ENCODE assay signal across 8 cellular contexts in genomic region chr9:127388037-127388855, GRCh38. TPM values are rescaled to one million over a fixed set of nuclear protein-coding genes. Genes with fewer than 3 reads are reported as not detected.
DNase-seq lines count a peak whose midpoint lies in the region; ATAC-seq, FAIRE-seq and TF ChIP-seq lines count a peak whose summit lies in the region.

No MANE protein-coding gene starts in this region.

- intact Hi-C loops in right cardiac atrium (cut with DNase I) (no loop called here), kidney (cut with DNase I) (no loop called here)

- WGBS in right cardiac atrium: 58% methylated on average over 10 of the region's 10 CpGs

- DNase-seq in RPMI7951 (ENCODE audit: low read depth) (peak; percentile 98), right cardiac atrium (peak in 1 of 3 donors; percentile 67), NCI-H2171 treated with DMSO at 0.1 percent for 48 hours (lab: John Stamatoyannopoulos, UW) (no peak), kidney (no peak)
- peak; percentile 20 to 73 (median 60) for DNase-seq in activated naive CD4-positive, alpha-beta T cell (lab: John Stamatoyannopoulos, UW)
- peak; percentile 66 for DNase-seq in stimulated activated CD4-positive, alpha-beta T cell treated with anti-CD3 and anti-CD28 coated beads, Interleukin-2, amount 100 ng/mL, for 48 hours

- peaks cover 0 to 3% of the 10 kb centered on the region in 2 donors for H3K36me3 ChIP-seq in kidney (ENCODE audit: control insufficient read depth in 1 of 2, insufficient read depth in 2 of 2, low read length in 2 of 2)

- H3K9ac ChIP-seq in kidney (ENCODE audit: low read length in 2 of 2): no peak overlapping the region

- H3K4me1 ChIP-seq in right cardiac atrium (ENCODE audit: control insufficient read depth, insufficient read depth, low read length) (no peaks in the 10 kb centered on the region), kidney (ENCODE audit: control insufficient read depth in 1 of 2, insufficient read depth in 1 of 2, low read depth in 1 of 2, low read length in 2 of 2) (no peaks in the 10 kb centered on the region)

- H3K4me3 ChIP-seq in right cardiac atrium (ENCODE audit: low read length): no peak overlapping the region
- no peak overlapping the region for H3K4me3 ChIP-seq in kidney (ENCODE audit: low read length in 2 of 2)

- H3K27ac ChIP-seq in right cardiac atrium (ENCODE audit: low read length) (no peak overlapping the region), kidney (ENCODE audit: low read depth in 2 of 2, low read length in 2 of 2) (no peak overlapping the region)

- peak; percentile 69 for ATAC-seq in GM18508 (IDR thresholded peaks at IDR 0.05; ENCODE audit: insufficient read depth, unreplicated experiment)
- peak; percentile 85 for ATAC-seq in HG02981 (IDR thresholded peaks at IDR 0.05; ENCODE audit: unreplicated experiment)
- ATAC-seq in right cardiac atrium: peak; percentile 93 to 95

- no peak for TF ChIP-seq CTCF in kidney (IDR thresholded peaks at IDR 0.05; ENCODE audit: borderline replicate concordance, extremely low read depth, insufficient read depth)

- no peak for FAIRE-seq in kidney (lab: Jason Lieb, UNC)

- H3K9me3 ChIP-seq in right cardiac atrium (ENCODE audit: control insufficient read depth, low read length) (no peaks in the 10 kb centered on the region), kidney (ENCODE audit: control insufficient read depth in 1 of 2, low read length in 2 of 2) (no peaks in the 10 kb centered on the region)

- no peaks in the 10 kb centered on the region for H3K27me3 ChIP-seq in right cardiac atrium (ENCODE audit: control insufficient read depth, insufficient read depth)

RNA-seq across cellular contexts. Expression of gene SLC2A8, which starts 8.7 kb away (rescaled TPM):
- 23.8 and 25.9 TPM in 2 replicates for total RNA-seq in RPMI7951 (2014; rRNA removed; shearing (Covaris generic))
- total RNA-seq in right cardiac atrium: 10 to 100 TPM; 12.2 to 16.6 (median 13.3) TPM
- polyA plus RNA-seq in right cardiac atrium: 15.4 TPM
- total RNA-seq in kidney: 15.3 TPM
- 22.0 TPM for polyA plus RNA-seq in kidney (ENCODE audit: insufficient read depth, low read depth, low replicate concordance)

RNA-seq across cellular contexts. Expression of gene ZNF79, which starts 35.9 kb away (rescaled TPM):
- 4.4 and 4.6 TPM in 2 replicates for total RNA-seq in RPMI7951 (2014; rRNA removed; shearing (Covaris generic))
- 1 to 10 TPM; 6.3 to 7.9 (median 7.6) TPM for total RNA-seq in right cardiac atrium
- 3.2 TPM for polyA plus RNA-seq in right cardiac atrium
- total RNA-seq in kidney: 9.1 TPM
- 2.1 TPM for polyA plus RNA-seq in kidney (ENCODE audit: insufficient read depth, low read depth, low replicate concordance)

Comparison
In these comparisons a context has a peak if more than half of its experiments do, and no peak if none do; other contexts are left out.
1. DNase-seq: peak in RPMI7951 (single experiment), activated naive CD4-positive, alpha-beta T cell (4 of 4) and stimulated activated CD4-positive, alpha-beta T cell treated with anti-CD3 and anti-CD28 coated beads, Interleukin-2, amount 100 ng/mL, for 48 hours (2 of 2); none in NCI-H2171 treated with DMSO at 0.1 percent for 48 hours (single experiment) and kidney (single experiment).
2. Peak in every context shown above with its lines, with median percentiles within 50 percentile points of each other: ATAC-seq.